Comparison of ENCODE assay signal across 1 cellular context in the genomic region with DNA sequence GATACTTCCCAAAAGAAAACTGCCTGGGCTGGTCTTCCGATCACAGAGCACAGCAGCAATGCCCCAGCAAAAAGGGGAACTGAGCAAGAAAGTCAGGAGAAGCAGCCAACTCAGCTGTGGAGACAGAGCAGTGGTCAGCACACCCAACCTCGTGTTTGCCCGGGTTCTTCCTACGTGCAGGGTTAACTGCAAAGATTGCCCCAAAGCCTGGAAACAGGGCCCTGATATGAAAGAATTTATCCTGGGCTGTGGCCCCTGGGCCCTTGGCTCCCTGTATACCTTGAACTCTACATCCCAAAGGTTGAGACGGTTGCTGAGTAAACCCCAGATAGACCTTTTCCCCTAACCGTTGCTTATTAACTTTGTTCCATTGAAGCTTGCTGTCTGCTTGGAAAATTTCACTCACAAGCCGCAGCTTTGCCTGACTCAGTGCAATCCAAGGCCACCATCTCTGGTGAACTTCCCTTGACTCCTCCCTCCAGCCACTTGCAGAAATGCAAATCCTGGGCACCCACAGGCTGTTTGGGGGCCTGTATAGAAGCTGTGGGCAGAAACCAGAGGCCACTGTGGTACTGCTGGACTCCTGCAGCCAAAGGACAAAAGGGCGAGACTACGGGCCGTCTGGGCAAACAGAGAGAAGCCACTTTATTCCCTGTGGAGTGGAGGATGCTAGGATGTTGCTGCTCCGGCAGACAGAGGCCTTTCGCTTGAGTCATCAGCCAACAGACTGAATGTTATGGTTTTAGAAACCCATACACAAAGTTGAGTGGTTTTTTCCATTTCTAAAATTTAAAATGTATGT.
TF ChIP-seq lines count a peak whose summit lies in the region.

No MANE protein-coding gene starts in this region.

TF ChIP-seq in HepG2, 621 proteins besides CTCF, POLR2A, EP300 and RAD21 (continued from another document and continues in another):
- no peak for TF ChIP-seq GRHL1 (CRISPR knock-in tag; conservative IDR thresholded peaks at IDR 0.05)
- peak; percentile 7; the same call in 1 of the 2 replicates for TF ChIP-seq STAG1 (CRISPR knock-in tag; IDR thresholded peaks at IDR 0.05)
- TF ChIP-seq NKX3-1 (CRISPR knock-in tag; IDR thresholded peaks at IDR 0.05): 0 out of 2 replicates have a peak, but pooled peaks have one; percentile 59
- TF ChIP-seq ZNF556 (CRISPR knock-in tag; IDR thresholded peaks at IDR 0.05; ENCODE audit: borderline replicate concordance): peak; percentile 69; the same call in 1 of the 2 replicates
- peak; percentile 70 for TF ChIP-seq PITX1 (CRISPR knock-in tag; IDR thresholded peaks at IDR 0.05)
- no peak for TF ChIP-seq ATAD3A (CRISPR knock-in tag; IDR thresholded peaks at IDR 0.05)
- TF ChIP-seq IKZF1 (IDR thresholded peaks at IDR 0.05): no peak
- TF ChIP-seq ZFP41 (CRISPR knock-in tag; IDR thresholded peaks at IDR 0.05; ENCODE audit: borderline replicate concordance): no peak
- peak; percentile 33; the same call in 1 of the 2 replicates for TF ChIP-seq DPF2 (CRISPR knock-in tag; IDR thresholded peaks at IDR 0.05; ENCODE audit: borderline replicate concordance, low read depth)
- TF ChIP-seq FOSL1 (CRISPR knock-in tag; IDR thresholded peaks at IDR 0.05; ENCODE audit: borderline replicate concordance): peak; percentile 16; the same call in 1 of the 2 replicates
- no peak for TF ChIP-seq NFE2L1 (CRISPR knock-in tag; IDR thresholded peaks at IDR 0.05; ENCODE audit: borderline replicate concordance)
- no peak for TF ChIP-seq ZBTB10 (CRISPR knock-in tag; IDR thresholded peaks at IDR 0.05; ENCODE audit: borderline replicate concordance)
- peak; percentile 77 for TF ChIP-seq RXRB (CRISPR knock-in tag; IDR thresholded peaks at IDR 0.05; ENCODE audit: borderline replicate concordance)
- TF ChIP-seq ZFP90 (CRISPR knock-in tag; IDR thresholded peaks at IDR 0.05; ENCODE audit: borderline replicate concordance): peak; percentile 49; the same call in 1 of the 2 replicates
- no peak for TF ChIP-seq ZNF703 (CRISPR knock-in tag; IDR thresholded peaks at IDR 0.05; ENCODE audit: borderline replicate concordance)
- TF ChIP-seq KLF9 (CRISPR knock-in tag; IDR thresholded peaks at IDR 0.05; ENCODE audit: low read depth): no peak
- no peak for TF ChIP-seq SP140L (CRISPR knock-in tag; IDR thresholded peaks at IDR 0.05; ENCODE audit: borderline replicate concordance)
- TF ChIP-seq CBFB (CRISPR knock-in tag; IDR thresholded peaks at IDR 0.05): 0 out of 2 replicates have a peak, but pooled peaks have one; percentile 11
- 0 out of 2 replicates have a peak, but pooled peaks have one; percentile 25 for TF ChIP-seq ZNF343 (CRISPR knock-in tag; IDR thresholded peaks at IDR 0.05)
- no peak for TF ChIP-seq GMEB2 (CRISPR knock-in tag; IDR thresholded peaks at IDR 0.05; ENCODE audit: low read depth)
- 0 out of 2 replicates have a peak, but pooled peaks have one; percentile 44 for TF ChIP-seq MYPOP (CRISPR knock-in tag; IDR thresholded peaks at IDR 0.05)
- peak; percentile 54; the same call in 1 of the 2 replicates for TF ChIP-seq PPARG (CRISPR knock-in tag; conservative IDR thresholded peaks at IDR 0.05)
- TF ChIP-seq ZNF142 (CRISPR knock-in tag; IDR thresholded peaks at IDR 0.05): no peak
- TF ChIP-seq, protein P1, sequence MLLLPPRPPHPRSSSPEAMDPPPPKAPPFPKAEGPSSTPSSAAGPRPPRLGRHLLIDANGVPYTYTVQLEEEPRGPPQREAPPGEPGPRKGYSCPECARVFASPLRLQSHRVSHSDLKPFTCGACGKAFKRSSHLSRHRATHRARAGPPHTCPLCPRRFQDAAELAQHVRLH (CRISPR knock-in tag; IDR thresholded peaks at IDR 0.05; ENCODE audit: borderline replicate concordance, low read depth): no peak; the same call in 1 of the 2 replicates
- TF ChIP-seq KAT2B (IDR thresholded peaks at IDR 0.05; ENCODE audit: borderline replicate concordance, low read depth, low read length): no peak
- no peak; the same call in 1 of the 2 replicates for TF ChIP-seq ZNF44 (CRISPR knock-in tag; IDR thresholded peaks at IDR 0.05)
- no peak for TF ChIP-seq SMARCC2 (IDR thresholded peaks at IDR 0.05)
- TF ChIP-seq AHDC1 (CRISPR knock-in tag; IDR thresholded peaks at IDR 0.05; ENCODE audit: borderline replicate concordance): peak; percentile 80; the same call in 1 of the 2 replicates
